In genomic region chr1:202352583-202353197, GRCh38 we compare ENCODE assay signal across 1 cellular context.
TF ChIP-seq lines count a peak whose summit lies in the region.

No MANE protein-coding gene starts in this region.

TF ChIP-seq in K562, 482 proteins besides CTCF, POLR2A, EP300 and RAD21:
- TF ChIP-seq DPF2 (IDR thresholded peaks at IDR 0.05) (0 out of 2 replicates have a peak, but pooled peaks have one; percentile 20), MECOM (CRISPR knock-in tag; IDR thresholded peaks at IDR 0.05) (peak; percentile 78)
